ENCODE assay signal across 8 cellular contexts in genomic region chr14:54567224-54567633, GRCh38. TPM values are rescaled to one million over a fixed set of nuclear protein-coding genes. Genes with fewer than 3 reads are reported as not detected.
A peak's percentile ranks its signal among the peaks of the same experiment; 100 is the strongest.
DNase-seq lines count a peak whose midpoint lies in the region; ATAC-seq, FAIRE-seq and TF ChIP-seq lines count a peak whose summit lies in the region.

No MANE protein-coding gene starts in this region.

- H3K27ac ChIP-seq in HUES6 (ENCODE audit: low read depth, low read length) (peak overlapping the region; percentile 48; the same call in 1 of the 2 replicates), GM12878 (ENCODE audit: control insufficient read depth, insufficient read depth) (no peak overlapping the region), layer of hippocampus (ENCODE audit: low read depth, low read length) (peak overlapping the region; percentile 92), substantia nigra (ENCODE audit: low read depth, low read length, poor library complexity, severe bottlenecking) (peak overlapping the region; percentile 83)

- H3K79me2 ChIP-seq in GM12878 (ENCODE audit: control insufficient read depth, insufficient read depth, low read length): no peaks in the 10 kb centered on the region

- intact Hi-C loops in GM12878 (cut with micrococcal nuclease; ENCODE audit: unreplicated experiment): loop anchor here (2.0 to 5.0 kb wide), 2 partner anchors 56 to 325 kb away; no protein-coding TSS in a partner anchor

- WGBS in GM12878 (ENCODE audit: insufficient coverage, insufficient replicate concordance, low lambda C conversion rate, missing lambda C conversion rate): 2% methylated on average over 30 of the region's 31 CpGs

- H3K4me1 ChIP-seq in HUES6 (ENCODE audit: control insufficient read depth, insufficient read depth, low read length) (peaks cover 19% of the 10 kb centered on the region; the same call in 1 of the 2 replicates), GM12878 (ENCODE audit: control insufficient read depth, insufficient read depth, low read length) (peaks cover 12% of the 10 kb centered on the region; the same call in 1 of the 2 replicates)

- peak overlapping the region; percentile 82 for H3K4me3 ChIP-seq in HUES6 (ENCODE audit: low read depth, low read length)
- peak overlapping the region; percentile 79 for H3K4me3 ChIP-seq in GM12878

- DNase-seq in GM10248 (ENCODE audit: extremely low spot score): peak; percentile 19
- no peak for DNase-seq in GM12878 (ENCODE audit: low read depth, low spot score)
- DNase-seq in substantia nigra (lab: John Stamatoyannopoulos, UW): peak in 13 of 49 donors; percentile 37 to 70 (median 47)

- H3K4me2 ChIP-seq in GM12878 (ENCODE audit: control insufficient read depth, insufficient read depth): peak overlapping the region; percentile 98

- FAIRE-seq in GM12878 (lab: Jason Lieb, UNC): no peak

- H3K9me3 ChIP-seq in HUES6 (ENCODE audit: control insufficient read depth, insufficient read depth, low read depth, low read length) (no peaks in the 10 kb centered on the region), GM12878 (replicated peaks; ENCODE audit: control insufficient read depth, insufficient read depth, low read length) (no peaks in the 10 kb centered on the region; the same call in 2 of the 3 replicates)

- TF ChIP-seq EP300 in GM12878 (IDR thresholded peaks at IDR 0.05; ENCODE audit: borderline replicate concordance in 1 of 2, control insufficient read depth in 1 of 2, low read depth in 2 of 2, low read length in 2 of 2): no peak

- SMC1A ChIA-PET in GM12878 (lab: Charles Lee; ENCODE audit: uncharacterized antibody, unreplicated experiment): interaction anchor here (0.6 to 6.8 kb wide), 6 partner anchors 14 to 206 kb away, joined by 3 to 87 read pairs (median 4); no protein-coding TSS in a partner anchor

- peak overlapping the region; percentile 77 for H3K9ac ChIP-seq in HUES6 (ENCODE audit: low read length)
- H3K9ac ChIP-seq in GM12878 (ENCODE audit: control insufficient read depth, insufficient read depth, low read length): peak overlapping the region; percentile 51; the same call in 1 of the 2 replicates

- CTCF ChIA-PET in GM10248 (lab: Yijun Ruan, JAX): interaction anchor here (0.8 to 9.3 kb wide), 13 partner anchors 15 to 312 kb away, joined by 3 to 149 read pairs (median 5); no protein-coding TSS in a partner anchor
- CTCF ChIA-PET in GM12878 (lab: Yijun Ruan, JAX): interaction anchor here (0.8 to 7.7 kb wide), 9 partner anchors 66 to 208 kb away, joined by 3 to 160 read pairs (median 7); no protein-coding TSS in a partner anchor

- peaks cover 11% of the 10 kb centered on the region for H3K27me3 ChIP-seq in HUES6 (ENCODE audit: control insufficient read depth, insufficient read depth, low read length)
- peaks cover 0 to 3% of the 10 kb centered on the region in 2 experiments; a peak in 1 of 4 replicates for H3K27me3 ChIP-seq in GM12878 (replicated peaks in 1 of 2; ENCODE audit: control insufficient read depth in 2 of 2, insufficient read depth in 2 of 2, low read length in 1 of 2)
- H3K27me3 ChIP-seq in layer of hippocampus (ENCODE audit: control insufficient read depth, insufficient read depth, low read length): no peaks in the 10 kb centered on the region

- RAD21 ChIA-PET in GM12878 (lab: Charles Lee; ENCODE audit: unreplicated experiment): interaction anchor here (0.6 to 7.2 kb wide), 12 partner anchors 36 to 314 kb away, joined by 3 to 130 read pairs (median 4); no protein-coding TSS in a partner anchor

- in situ Hi-C loops in GM12878 (cut with MboI): loop anchor here (5.0 kb wide), 1 partner anchor 75 kb away; no protein-coding TSS in a partner anchor

- BruUV-seq in GM12878 (replicated peaks; lab: Mats Ljungman, UMichigan): TSS peak; percentile 34

- H2AFZ ChIP-seq in GM12878 (ENCODE audit: control insufficient read depth, low read depth, low read length): peak overlapping the region; percentile 74

- no peak for TF ChIP-seq RAD21 in GM12878 (IDR thresholded peaks at IDR 0.05; ENCODE audit: insufficient read depth, low read depth, low read length)

- no peaks in the 10 kb centered on the region for H4K20me1 ChIP-seq in GM12878 (ENCODE audit: control insufficient read depth, insufficient read depth)

- TF ChIP-seq CTCF in GM10248 (IDR thresholded peaks at IDR 0.05; ENCODE audit: control extremely low read depth, extremely low read depth, low read depth, missing control alignments) (no peak), GM12878 (IDR thresholded peaks at IDR 0.05 in 2 of 3, conservative IDR thresholded peaks at IDR 0.05 in 1 of 3; ENCODE audit: control insufficient read depth in 2 of 3, extremely low read depth in 1 of 3, insufficient read depth in 1 of 3, low read depth in 3 of 3, low read length in 3 of 3) (no peak)

- TF ChIP-seq POLR2A in GM12878 (IDR thresholded peaks at IDR 0.05; ENCODE audit: low read depth, low read length): no peak

- POLR2A ChIA-PET in GM10248 (lab: Yijun Ruan, JAX): no interaction called here
- POLR2A ChIA-PET in GM12878 (lab: Charles Lee): interaction anchor here (0.5 to 1.7 kb wide), 3 partner anchors 17 to 124 kb away, joined by 3 to 5 read pairs (median 5); no protein-coding TSS in a partner anchor

- ATAC-seq in GM12878 (peak; percentile 1; the same call in 2 of the 3 replicates), HG03108 (IDR thresholded peaks at IDR 0.05; ENCODE audit: unreplicated experiment) (no peak), HG03095 (IDR thresholded peaks at IDR 0.05; ENCODE audit: unreplicated experiment) (no peak), HG03196 (IDR thresholded peaks at IDR 0.05; ENCODE audit: unreplicated experiment) (no peak)

- H3K36me3 ChIP-seq in HUES6 (ENCODE audit: control insufficient read depth, insufficient read depth, low read length) (peaks cover 10% of the 10 kb centered on the region; the same call in 1 of the 2 replicates), GM12878 (ENCODE audit: control insufficient read depth in 2 of 2, insufficient read depth in 2 of 2, low read length in 1 of 2) (no peaks in the 10 kb centered on the region)

TF ChIP-seq in GM12878, 131 proteins besides CTCF, POLR2A, EP300 and RAD21:
- no peak for TF ChIP-seq CBFB (IDR thresholded peaks at IDR 0.05; ENCODE audit: low read depth)
- 0 out of 2 replicates have a peak, but pooled peaks have one; percentile 12 for TF ChIP-seq BACH1 (IDR thresholded peaks at IDR 0.05; ENCODE audit: borderline replicate concordance)
- TF ChIP-seq MEF2B (IDR thresholded peaks at IDR 0.05; ENCODE audit: partially characterized antibody, poor library complexity, severe bottlenecking): peak; percentile 54
- TF ChIP-seq HDGF (IDR thresholded peaks at IDR 0.05): 0 out of 2 replicates have a peak, but pooled peaks have one; percentile 34
- no peak for TF ChIP-seq HDAC6 (IDR thresholded peaks at IDR 0.05; ENCODE audit: unreplicated experiment)
- TF ChIP-seq IKZF2 (IDR thresholded peaks at IDR 0.05): peak in 1 of 2 experiments; percentile 12; a peak in 1 of 4 replicates
- TF ChIP-seq, protein P1, sequence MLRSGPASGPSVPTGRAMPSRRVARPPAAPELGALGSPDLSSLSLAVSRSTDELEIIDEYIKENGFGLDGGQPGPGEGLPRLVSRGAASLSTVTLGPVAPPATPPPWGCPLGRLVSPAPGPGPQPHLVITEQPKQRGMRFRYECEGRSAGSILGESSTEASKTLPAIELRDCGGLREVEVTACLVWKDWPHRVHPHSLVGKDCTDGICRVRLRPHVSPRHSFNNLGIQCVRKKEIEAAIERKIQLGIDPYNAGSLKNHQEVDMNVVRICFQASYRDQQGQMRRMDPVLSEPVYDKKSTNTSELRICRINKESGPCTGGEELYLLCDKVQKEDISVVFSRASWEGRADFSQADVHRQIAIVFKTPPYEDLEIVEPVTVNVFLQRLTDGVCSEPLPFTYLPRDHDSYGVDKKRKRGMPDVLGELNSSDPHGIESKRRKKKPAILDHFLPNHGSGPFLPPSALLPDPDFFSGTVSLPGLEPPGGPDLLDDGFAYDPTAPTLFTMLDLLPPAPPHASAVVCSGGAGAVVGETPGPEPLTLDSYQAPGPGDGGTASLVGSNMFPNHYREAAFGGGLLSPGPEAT (IDR thresholded peaks at IDR 0.05; ENCODE audit: low read depth): 0 out of 2 replicates have a peak, but pooled peaks have one; percentile 13

RNA-seq across cellular contexts. Expression of gene SAMD4A, which starts 0.3 kb away (rescaled TPM):
- total RNA-seq in GM12878 (2013; cell fraction: nucleolus; rRNA removed): 5.6 and 6.9 TPM in 2 replicates
- total RNA-seq in GM12878 (2014; rRNA removed): 0.38 and 0.40 TPM in 2 replicates
- total RNA-seq in GM12878 (2014; rRNA removed; fragmentation: Illumina TruSeq; extraction: Trizol): 0.18 and 0.40 TPM in 2 replicates
- 0.48 and 0.56 TPM in 2 replicates for total RNA-seq in GM12878 (2021)
- polyA plus RNA-seq in GM12878 (2011; ENCODE audit: low read depth): 0.38 TPM
- 0.22 and 0.39 TPM in 2 replicates for polyA plus RNA-seq in GM12878 (2011; rRNA removed)
- 0.33 and 0.37 TPM in 2 replicates for polyA plus RNA-seq in GM12878 (2011; cell fraction: cytosol; rRNA removed)
- polyA plus RNA-seq in GM12878 (2011; cell fraction: nucleus; rRNA removed): 1.4 and 1.5 TPM in 2 replicates
- polyA plus RNA-seq in GM12878 (2012): 1.0 and 1.1 TPM in 2 replicates
- polyA plus RNA-seq in GM12878 (2014; fragmentation: Illumina TruSeq; extraction: Trizol): 0.17 and 0.26 TPM in 2 replicates
- under 1 TPM; 0.29 to 0.33 TPM for polyA plus RNA-seq in GM12878 (2014; fragmentation: Nextera tagmentation; extraction: Ambion mirVana)
- 0.18 and 0.49 TPM in 2 replicates for polyA plus RNA-seq in GM12878 (2014; rRNA removed)
- polyA plus RNA-seq in GM12878 (2016; fragmentation: Nextera tagmentation; extraction: Ambion mirVana): under 1 TPM; 0.05 to 0.12 TPM
- polyA minus RNA-seq in GM12878 (2011; rRNA and poly(A)+ RNA removed): 0.66 and 2.4 TPM in 2 replicates
- not detected in 2 replicates for polyA minus RNA-seq in GM12878 (2011; cell fraction: cytosol; rRNA and poly(A)+ RNA removed)
- polyA minus RNA-seq in GM12878 (2011; cell fraction: nucleus; rRNA and poly(A)+ RNA removed): 1.8 and 3.3 TPM in 2 replicates

RNA-seq across cellular contexts. Expression of gene CGRRF1, which starts 57.5 kb away (rescaled TPM):
- total RNA-seq in GM12878 (2013; cell fraction: nucleolus; rRNA removed): 12.5 and 13.8 TPM in 2 replicates
- total RNA-seq in GM12878 (2014; rRNA removed) (8.0 and 10.6 TPM in 2 replicates), GM12878 (2014; rRNA removed; fragmentation: Illumina TruSeq; extraction: Trizol) (9.2 and 10.0 TPM in 2 replicates), GM12878 (2021) (12.2 and 14.1 TPM in 2 replicates)
- 11.4 TPM for polyA plus RNA-seq in GM12878 (2011; ENCODE audit: low read depth)
- polyA plus RNA-seq in GM12878 (2011; rRNA removed) (14.8 and 16.9 TPM in 2 replicates), GM12878 (2014; fragmentation: Illumina TruSeq; extraction: Trizol) (8.7 and 14.2 TPM in 2 replicates), GM12878 (2014; fragmentation: Nextera tagmentation; extraction: Ambion mirVana) (10 to 100 TPM; 32.1 to 47.7 TPM), GM12878 (2014; rRNA removed) (5.5 and 6.9 TPM in 2 replicates), GM12878 (2016; fragmentation: Nextera tagmentation; extraction: Ambion mirVana) (10 to 100 TPM; 19.6 to 20.6 TPM)
- polyA plus RNA-seq in GM12878 (2011; cell fraction: cytosol; rRNA removed): 4.2 and 4.4 TPM in 2 replicates
- 5.7 and 6.1 TPM in 2 replicates for polyA plus RNA-seq in GM12878 (2011; cell fraction: nucleus; rRNA removed)
- 9.8 and 11.5 TPM in 2 replicates for polyA plus RNA-seq in GM12878 (2012)
- polyA minus RNA-seq in GM12878 (2011; rRNA and poly(A)+ RNA removed): 5.2 and 5.7 TPM in 2 replicates
- 0.62 and 4.3 TPM in 2 replicates for polyA minus RNA-seq in GM12878 (2011; cell fraction: cytosol; rRNA and poly(A)+ RNA removed)
- polyA minus RNA-seq in GM12878 (2011; cell fraction: nucleus; rRNA and poly(A)+ RNA removed): 3.4 and 5.7 TPM in 2 replicates
